ENCODE assay signal across 8 cellular contexts in genomic region chr11:126194121-126194543, GRCh38. TPM values are rescaled to one million over a fixed set of nuclear protein-coding genes. Genes with fewer than 3 reads are reported as not detected.
A peak's percentile ranks its signal among the peaks of the same experiment; 100 is the strongest.
DNase-seq lines count a peak whose midpoint lies in the region; ATAC-seq, FAIRE-seq and TF ChIP-seq lines count a peak whose summit lies in the region.

No MANE protein-coding gene starts in this region.

- ATAC-seq in GM18517 (IDR thresholded peaks at IDR 0.05; ENCODE audit: unreplicated experiment) (no peak), GM21717 (IDR thresholded peaks at IDR 0.05; ENCODE audit: unreplicated experiment) (no peak)

- TF ChIP-seq POLR2A in transverse colon (IDR thresholded peaks at IDR 0.05), result no peak

- FAIRE-seq in HTR-8/SVneo (lab: Jason Lieb, UNC) (no peak), bronchial epithelial cell (lab: Jason Lieb, UNC) (no peak)

- DNase-seq in DMS153 (lab: John Stamatoyannopoulos, UW) (peak; percentile 35), HTR-8/SVneo (ENCODE audit: insufficient read length, low spot score) (peak; percentile 36), RPMI7951 (ENCODE audit: low read depth) (peak; percentile 44), bronchial epithelial cell (ENCODE audit: low read depth) (peak; percentile 45), left kidney (ENCODE audit: low read depth, low spot score) (peak; percentile 68), transverse colon (peak; percentile 55)

- H3K27me3 ChIP-seq in bronchial epithelial cell (ENCODE audit: control insufficient read depth, insufficient read depth, low read length) (no peaks in the 10 kb centered on the region), transverse colon (no peaks in the 10 kb centered on the region)

- H3K27ac ChIP-seq in transverse colon, result no peak overlapping the region

- H3K4me3 ChIP-seq in bronchial epithelial cell (ENCODE audit: low read depth, low read length) (no peak overlapping the region), transverse colon (no peak overlapping the region)

- no peaks in the 10 kb centered on the region for H3K9me3 ChIP-seq in transverse colon

- in situ Hi-C loops in transverse colon (cut with MboI; ENCODE audit: low pct_ligation_motif_present in 1 of 4, low pct_unique_long_range_greater_than_20kb in 1 of 4, low sequenced_read_pairs in 3 of 4), result loop anchor here in 2 of 4 donors (10.0 kb wide), 1 partner anchor 269 kb away; no protein-coding TSS in a partner anchor

- TF ChIP-seq EP300 in transverse colon (IDR thresholded peaks at IDR 0.05; ENCODE audit: low read depth), result no peak

- intact Hi-C loops in transverse colon (cut with DNase I; ENCODE audit: low total_unique reads), result no loop called here

- peak; percentile 43 for TF ChIP-seq CTCF in bronchial epithelial cell (IDR thresholded peaks at IDR 0.05; ENCODE audit: insufficient read depth, low read length, severe bottlenecking)
- peak; percentile 61 to 83 (median 68) for TF ChIP-seq CTCF in transverse colon (IDR thresholded peaks at IDR 0.05)

- 45% methylated on average over 9 of the region's 9 CpGs for WGBS in transverse colon (ENCODE audit: low coverage in 1 of 2), 2 donors

- H3K36me3 ChIP-seq in bronchial epithelial cell (ENCODE audit: control insufficient read depth, insufficient read depth, low read length) (peaks cover 7% of the 10 kb centered on the region), transverse colon (peaks cover 0 to 6% (median 2%) of the 10 kb centered on the region in 4 donors)

- no peaks in the 10 kb centered on the region for H3K4me1 ChIP-seq in transverse colon

RNA-seq across cellular contexts. Expression of gene RPUSD4, which starts 17.3 kb away (rescaled TPM):
- total RNA-seq in RPMI7951 (2014; rRNA removed; shearing (Covaris generic)), result 16.1 and 18.8 TPM in 2 replicates
- total RNA-seq in bronchial epithelial cell, result 23.6 and 47.9 TPM in 2 replicates
- total RNA-seq in transverse colon, result 10 to 100 TPM; 11.1 to 20.3 (median 12.6) TPM

RNA-seq across cellular contexts. Expression of gene FAM118B, which starts 17.4 kb away (rescaled TPM):
- 33.6 and 36.3 TPM in 2 replicates for total RNA-seq in RPMI7951 (2014; rRNA removed; shearing (Covaris generic))
- 15.5 and 15.8 TPM in 2 replicates for total RNA-seq in bronchial epithelial cell
- 10 to 100 TPM; 13.7 to 54.5 (median 47.3) TPM for total RNA-seq in transverse colon
